ENCODE assay signal across 17 cellular contexts in the genomic region with DNA sequence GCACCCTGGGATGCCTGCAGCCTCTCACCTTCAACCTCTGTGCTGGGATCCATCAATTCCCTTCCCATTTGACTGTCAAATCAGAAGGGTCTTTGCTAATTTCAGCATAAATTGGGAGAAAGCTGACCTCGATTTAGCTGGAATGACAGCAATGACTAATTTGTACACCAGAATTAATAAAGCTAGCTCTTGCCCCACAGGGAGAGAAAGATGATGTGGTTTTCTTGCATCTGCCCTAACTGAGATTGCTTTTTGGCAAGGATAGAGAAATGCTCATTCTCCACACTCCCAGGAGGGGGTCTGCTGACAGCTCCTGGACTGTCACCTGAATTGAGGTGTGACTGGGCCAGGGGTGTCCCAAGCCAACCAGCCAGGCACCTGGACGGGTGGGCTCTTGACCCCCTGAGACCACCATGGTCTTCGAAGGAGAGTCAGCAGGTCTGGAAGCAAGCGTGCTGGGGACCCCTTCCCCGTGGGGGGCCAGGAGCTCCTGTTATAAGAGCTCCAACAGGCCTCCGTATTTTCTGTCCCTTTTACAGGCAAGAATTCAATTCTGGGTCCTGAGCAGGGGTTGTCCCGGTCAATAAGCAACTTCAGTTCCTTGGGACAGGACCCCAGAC.
"Had no signal": no experiment of that assay in that cellular context is flagged by ENCODE, and none has a peak within 500 bp of the region (broad histone marks: within the 10 kb centered on the region; RNA-seq: fewer than 3 reads in every experiment).

No MANE protein-coding gene starts in this region.

- H3K27ac Mint-ChIP-seq: memory B cell; stimulated activated naive B cell treated with anti-CD40 and anti-IgM and Interleukin-4, amounts not matched to agents 10 μg/mL and 1 μg/mL and 100 μg/mL, for 72 hours; WTC11 had no signal

- ATAC-seq: left ventricle myocardium superior; pancreas; stimulated activated naive B cell treated with anti-CD40 and anti-IgM and Interleukin-4, amounts not matched to agents 10 μg/mL and 1 μg/mL and 100 μg/mL, for 72 hours; WTC11 had no signal

- H3K4me3 Mint-ChIP-seq: memory B cell; stimulated activated naive B cell treated with anti-CD40 and anti-IgM and Interleukin-4, amounts not matched to agents 10 μg/mL and 1 μg/mL and 100 μg/mL, for 72 hours; WTC11 had no signal

- H3K27me3 Mint-ChIP-seq: activated CD4-positive, alpha-beta T cell treated with anti-CD3 and anti-CD28 coated beads, Interleukin-2, amount 10 ng/mL, durations not matched to agents 7 days and 5 days had no signal

- H3K9me3 ChIP-seq: esophagus muscularis mucosa, pancreas, tibial nerve, uterus had no signal

- H3K9me3 Mint-ChIP-seq: activated CD4-positive, alpha-beta T cell treated with anti-CD3 and anti-CD28 coated beads, Interleukin-2, amount 10 ng/mL, durations not matched to agents 7 days and 5 days; central memory CD8-positive, alpha-beta T cell; memory B cell; naive thymus-derived CD8-positive, alpha-beta T cell; stimulated activated naive B cell treated with anti-CD40 and anti-IgM and Interleukin-4, amounts not matched to agents 10 μg/mL and 1 μg/mL and 100 μg/mL, for 72 hours; WTC11 had no signal

- H3K4me1 ChIP-seq: pancreas, uterus had no signal

- H3K27me3 ChIP-seq: brain microvascular endothelial cell, pancreas, uterus had no signal

- DNase-seq: activated naive CD4-positive, alpha-beta T cell treated with anti-CD3 and anti-CD28 coated beads, Interleukin-2, amount 50 U/mL, for 16 hours; brain microvascular endothelial cell; cortex of kidney; effector CD4-positive, alpha-beta T cell; foreskin melanocyte; left ventricle myocardium superior; naive thymus-derived CD8-positive, alpha-beta T cell; pancreas; stimulated activated naive B cell treated with anti-CD40 and anti-IgM and Interleukin-4, amounts not matched to agents 10 μg/mL and 1 μg/mL and 100 μg/mL, for 72 hours; substantia nigra; uterus had no signal

- H3K4me3 ChIP-seq: esophagus muscularis mucosa, pancreas, tibial nerve, uterus had no signal

- H3K36me3 ChIP-seq: brain microvascular endothelial cell, esophagus muscularis mucosa, pancreas, tibial nerve, uterus had no signal

- H3K36me3 Mint-ChIP-seq: memory B cell; naive thymus-derived CD8-positive, alpha-beta T cell; stimulated activated naive B cell treated with anti-CD40 and anti-IgM and Interleukin-4, amounts not matched to agents 10 μg/mL and 1 μg/mL and 100 μg/mL, for 72 hours; WTC11 had no signal

- H3K27ac ChIP-seq: brain microvascular endothelial cell, esophagus muscularis mucosa, pancreas, tibial nerve, uterus had no signal
